8 cellular contexts compared by ENCODE assay signal in the genomic region with DNA sequence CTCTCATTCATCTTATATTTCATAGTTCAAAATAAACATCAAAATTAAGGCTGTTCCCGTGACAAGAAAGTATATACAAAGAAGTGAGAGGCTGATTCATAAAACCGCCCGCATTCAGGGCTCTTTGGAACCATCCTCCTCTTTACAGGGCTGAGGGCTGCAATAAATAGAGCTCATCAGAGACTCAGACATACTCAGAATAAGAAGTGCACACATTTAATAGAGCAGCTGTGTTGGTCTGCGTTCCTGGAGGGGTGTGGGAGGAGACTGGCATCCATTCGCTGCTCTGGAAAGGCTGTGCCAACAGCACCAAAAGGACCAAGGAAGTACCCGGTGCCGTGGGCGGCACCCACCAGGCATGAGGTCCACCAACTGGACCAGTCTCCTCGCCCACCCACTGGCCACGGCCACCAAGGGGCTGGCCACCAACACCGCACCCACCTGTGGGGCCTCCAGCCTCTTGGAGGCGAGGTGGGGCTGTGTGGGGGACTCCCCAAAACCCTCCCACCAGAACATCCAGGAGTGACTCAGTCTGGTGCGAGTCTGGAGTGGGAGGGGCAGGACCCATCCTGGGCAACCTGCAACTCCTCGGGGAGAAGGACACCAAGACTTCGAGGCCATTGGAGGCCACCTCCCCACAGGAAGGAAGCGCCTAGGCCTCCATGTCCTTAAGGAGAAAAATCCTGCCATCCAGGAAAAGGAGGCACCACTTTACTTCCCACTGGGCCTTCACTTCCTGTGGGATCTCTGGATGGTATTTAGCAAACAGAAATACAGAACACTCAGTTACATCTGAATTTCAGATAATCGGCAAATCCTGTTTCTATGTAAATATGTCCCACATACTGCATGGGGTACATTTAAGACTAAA. TPM values are rescaled to one million over a fixed set of nuclear protein-coding genes. Genes with fewer than 3 reads are reported as not detected.
DNase-seq lines count a peak whose midpoint lies in the region; ATAC-seq and TF ChIP-seq lines count a peak whose summit lies in the region.

No MANE protein-coding gene starts in this region.

- H3K4me3 ChIP-seq in trophoblast cell (ENCODE audit: low read depth, low read length) (no peak overlapping the region), PC-3 (ENCODE audit: low read length) (no peak overlapping the region)

- H3K4me2 ChIP-seq in trophoblast cell (ENCODE audit: low read length) (no peak overlapping the region), PC-3 (ENCODE audit: low read length) (no peak overlapping the region)

- H3K36me3 Mint-ChIP-seq in activated T-helper 2 cell treated with anti-CD3 and anti-CD28 coated beads, Interferon-gamma antibody, Interleukin-2, Interleukin-4, amounts not matched to agents 10 μg/mL and 5 μg/mL and 100 μg/mL, durations not matched to agents 14 hours and 24 hours and 36 hours (ENCODE audit: low read depth): peaks cover 16% of the 10 kb centered on the region

- no peaks in the 10 kb centered on the region for H3K27me3 Mint-ChIP-seq in activated T-helper 2 cell treated with anti-CD3 and anti-CD28 coated beads, Interferon-gamma antibody, Interleukin-2, Interleukin-4, amounts not matched to agents 10 μg/mL and 5 μg/mL and 100 μg/mL, durations not matched to agents 14 hours and 24 hours and 36 hours (ENCODE audit: low read depth)

- H3K4ac ChIP-seq in trophoblast cell (ENCODE audit: low read depth, low read length): no peak overlapping the region

- H2BK5ac ChIP-seq in trophoblast cell (ENCODE audit: low read depth, low read length, poor library complexity): no peak overlapping the region

- no peak overlapping the region for H3K27ac ChIP-seq in trophoblast cell (ENCODE audit: low read depth, low read length)
- no peak overlapping the region for H3K27ac ChIP-seq in PC-3 (ENCODE audit: low read length)

- peak overlapping the region; percentile 39 for H2AFZ ChIP-seq in trophoblast cell (ENCODE audit: insufficient read depth, low read length, poor library complexity)
- no peak overlapping the region for H2AFZ ChIP-seq in PC-3 (ENCODE audit: low read length)

- H3K4me3 Mint-ChIP-seq in activated T-helper 2 cell treated with anti-CD3 and anti-CD28 coated beads, Interferon-gamma antibody, Interleukin-2, Interleukin-4, amounts not matched to agents 10 μg/mL and 5 μg/mL and 100 μg/mL, durations not matched to agents 14 hours and 24 hours and 36 hours (ENCODE audit: low read depth): peak overlapping the region; percentile 49

- intact Hi-C loops in activated T-helper 2 cell treated with anti-CD3 and anti-CD28 coated beads, Interferon-gamma antibody, Interleukin-2, Interleukin-4, amounts not matched to agents 10 μg/mL and 5 μg/mL and 100 μg/mL, durations not matched to agents 14 hours and 24 hours and 36 hours (cut with micrococcal nuclease): loop anchor here (1.0 to 2.0 kb wide), 7 partner anchors 13 to 191 kb away; no protein-coding TSS in a partner anchor
- intact Hi-C loops in PC-3 (cut with micrococcal nuclease): no loop called here

- no peaks in the 10 kb centered on the region for H3F3A ChIP-seq in PC-3 (ENCODE audit: low read length, unreplicated experiment)

- H3K4me1 ChIP-seq in trophoblast cell (ENCODE audit: control insufficient read depth in 1 of 2, insufficient read depth in 2 of 2, low read length in 2 of 2): peaks cover 13 to 15% of the 10 kb centered on the region in 2 experiments
- 0 out of 2 replicates have a peak, but pooled peaks cover 4% of the 10 kb centered on the region for H3K4me1 ChIP-seq in PC-3 (ENCODE audit: insufficient read depth, low read length)

- peaks cover 3 to 5% of the 10 kb centered on the region in 2 experiments for H3K36me3 ChIP-seq in trophoblast cell (ENCODE audit: control insufficient read depth in 1 of 2, insufficient read depth in 2 of 2, low read length in 2 of 2)
- no peaks in the 10 kb centered on the region for H3K36me3 ChIP-seq in PC-3 (ENCODE audit: low read depth, low read length)

- H3K27me3 ChIP-seq in trophoblast cell (ENCODE audit: insufficient read depth, low read length): no peaks in the 10 kb centered on the region
- no peaks in the 10 kb centered on the region for H3K27me3 ChIP-seq in PC-3 (ENCODE audit: low read length)

- H2BK120ac ChIP-seq in trophoblast cell (ENCODE audit: insufficient read depth, low read length, poor library complexity): peak overlapping the region; percentile 28

- CTCF ChIA-PET in PC-3 (lab: Charles Lee): no interaction called here

- no TSS peak for BruUV-seq in PC-3 (replicated peaks; lab: Mats Ljungman, UMichigan)

- peak overlapping the region; percentile 7 for H3K14ac ChIP-seq in trophoblast cell (ENCODE audit: low read length)

- peak; percentile 34 for DNase-seq in activated T-helper 2 cell treated with anti-CD3 and anti-CD28 coated beads, Interferon-gamma antibody, Interleukin-2, Interleukin-4, amounts not matched to agents 10 μg/mL and 5 μg/mL and 100 μg/mL, durations not matched to agents 14 hours and 24 hours and 36 hours (ENCODE audit: low spot score)
- DNase-seq in trophoblast cell (no peak), NCI-H2196 treated with DMSO at 0.1 percent for 48 hours (lab: John Stamatoyannopoulos, UW; ENCODE audit: unreplicated experiment) (no peak), PC-3 (no peak), NCI-H774 (lab: John Stamatoyannopoulos, UW) (no peak), COR-L47 (lab: John Stamatoyannopoulos, UW) (no peak)

- ATAC-seq in GM19467 (IDR thresholded peaks at IDR 0.05; ENCODE audit: unreplicated experiment) (peak; percentile 27), HG03460 (IDR thresholded peaks at IDR 0.05; ENCODE audit: unreplicated experiment) (peak; percentile 25), PC-3 (no peak)

- peak overlapping the region; percentile 12 for H4K12ac ChIP-seq in trophoblast cell (ENCODE audit: low read depth, low read length)

- no peaks in the 10 kb centered on the region for H3K9me3 ChIP-seq in trophoblast cell (ENCODE audit: insufficient read depth, low read depth, low read length)
- no peaks in the 10 kb centered on the region for H3K9me3 ChIP-seq in PC-3 (ENCODE audit: low read length)

- peaks cover 14% of the 10 kb centered on the region for H3K79me1 ChIP-seq in trophoblast cell (ENCODE audit: low read length)

- no peaks in the 10 kb centered on the region for H3K9me2 ChIP-seq in PC-3 (replicated peaks; ENCODE audit: low read length)

- peaks cover 69% of the 10 kb centered on the region for H3K4me1 Mint-ChIP-seq in activated T-helper 2 cell treated with anti-CD3 and anti-CD28 coated beads, Interferon-gamma antibody, Interleukin-2, Interleukin-4, amounts not matched to agents 10 μg/mL and 5 μg/mL and 100 μg/mL, durations not matched to agents 14 hours and 24 hours and 36 hours (ENCODE audit: low read depth)

- H4K20me1 ChIP-seq in PC-3 (ENCODE audit: low read length): no peaks in the 10 kb centered on the region

- H4K8ac ChIP-seq in trophoblast cell (ENCODE audit: low read depth, low read length): peak overlapping the region; percentile 20

- peak overlapping the region; percentile 30 for H4K91ac ChIP-seq in trophoblast cell (ENCODE audit: low read depth, low read length)

- peak overlapping the region; percentile 63 for H2BK12ac ChIP-seq in trophoblast cell (ENCODE audit: low read length)

- no CpG with 5 or more reads among the region's 17 CpGs for WGBS in trophoblast cell (ENCODE audit: extremely low coverage, insufficient coverage, insufficient read length)

- H3K9me3 Mint-ChIP-seq in activated T-helper 2 cell treated with anti-CD3 and anti-CD28 coated beads, Interferon-gamma antibody, Interleukin-2, Interleukin-4, amounts not matched to agents 10 μg/mL and 5 μg/mL and 100 μg/mL, durations not matched to agents 14 hours and 24 hours and 36 hours: no peaks in the 10 kb centered on the region

- H3K18ac ChIP-seq in trophoblast cell (ENCODE audit: low read length): peak overlapping the region; percentile 48

- H2AK5ac ChIP-seq in trophoblast cell (ENCODE audit: low read length): peak overlapping the region; percentile 92

- H3K9ac ChIP-seq in trophoblast cell (ENCODE audit: low read length) (no peak overlapping the region), PC-3 (ENCODE audit: low read length) (no peak overlapping the region)

- no peak for TF ChIP-seq CTCF in PC-3 (conservative IDR thresholded peaks at IDR 0.05; ENCODE audit: low read depth, low read length)

- H3K79me2 ChIP-seq in trophoblast cell (ENCODE audit: control insufficient read depth, insufficient read depth, low read length, poor library complexity) (peaks cover 4% of the 10 kb centered on the region), PC-3 (ENCODE audit: low read length) (no peaks in the 10 kb centered on the region)

- peak overlapping the region; percentile 91 for H3K27ac Mint-ChIP-seq in activated T-helper 2 cell treated with anti-CD3 and anti-CD28 coated beads, Interferon-gamma antibody, Interleukin-2, Interleukin-4, amounts not matched to agents 10 μg/mL and 5 μg/mL and 100 μg/mL, durations not matched to agents 14 hours and 24 hours and 36 hours

- POLR2A ChIA-PET in PC-3 (lab: Charles Lee; ENCODE audit: unreplicated experiment): no interaction called here

- H3K23ac ChIP-seq in trophoblast cell (ENCODE audit: low read length): no peak overlapping the region

RNA-seq across cellular contexts. Expression of gene VCPKMT, which starts 32.7 kb away (rescaled TPM):
- 9.7 and 10.1 TPM in 2 replicates for total RNA-seq in activated T-helper 2 cell treated with anti-CD3 and anti-CD28 coated beads, Interferon-gamma antibody, Interleukin-2, Interleukin-4, amounts not matched to agents 10 μg/mL and 5 μg/mL and 100 μg/mL, durations not matched to agents 14 hours and 24 hours and 36 hours
- 15.5 and 17.3 TPM in 2 replicates for polyA plus RNA-seq in trophoblast cell (2013)
- 8.2 and 8.8 TPM in 2 replicates for total RNA-seq in PC-3 (2014; rRNA removed)
